Comparison of ENCODE assay signal across 16 cellular contexts in genomic region chr13:99991013-99991805, GRCh38. TPM values are rescaled to one million over a fixed set of nuclear protein-coding genes. Genes with fewer than 3 reads are reported as not detected.
DNase-seq lines count a peak whose midpoint lies in the region; ATAC-seq, FAIRE-seq and TF ChIP-seq lines count a peak whose summit lies in the region.
"Had no signal": no experiment of that assay in that cellular context is flagged by ENCODE, and none has a peak within 500 bp of the region (broad histone marks: within the 10 kb centered on the region; RNA-seq: fewer than 3 reads in every experiment).

No MANE protein-coding gene starts in this region.

- in situ Hi-C loops in astrocyte of the spinal cord (cut with HindIII; ENCODE audit: low sequenced_read_pairs) = no loop called here

- DNase-seq in activated T-cell treated with anti-CD3 and anti-CD28 coated beads, Interleukin-2, amount 50 U/mL, for 72 hours = no peak
- DNase-seq in activated T-cell treated with anti-CD3 and anti-CD28 coated beads, Interleukin-2, amount 50 U/mL, for 24 hours = no peak
- DNase-seq in astrocyte of the spinal cord (ENCODE audit: low read depth, low spot score) (peak; percentile 56), type B pancreatic cell (ENCODE audit: extremely low spot score, unreplicated experiment) (peak; percentile 74), coronary artery (ENCODE audit: low spot score) (no peak), small intestine (no peak), NCI-H128 (lab: John Stamatoyannopoulos, UW; ENCODE audit: unreplicated experiment) (no peak)
- DNase-seq: activated naive CD4-positive, alpha-beta T cell treated with anti-CD3 and anti-CD28 coated beads, Interleukin-2, amount 50 U/mL, for 16 hours; Caco-2; mammary epithelial cell; ovary had no signal

- peaks cover 2 to 7% of the 10 kb centered on the region in 2 donors for H3K36me3 Mint-ChIP-seq in activated T-cell treated with anti-CD3 and anti-CD28 coated beads, Interleukin-2, amount 50 U/mL, for 72 hours (ENCODE audit: insufficient read depth in 2 of 2)
- no peaks in the 10 kb centered on the region for H3K36me3 Mint-ChIP-seq in activated T-cell treated with anti-CD3 and anti-CD28 coated beads, Interleukin-2, amount 50 U/mL, for 24 hours (ENCODE audit: low read depth)
- H3K36me3 Mint-ChIP-seq in type B pancreatic cell = peaks cover 6% of the 10 kb centered on the region

- H3K27me3 Mint-ChIP-seq in activated T-cell treated with anti-CD3 and anti-CD28 coated beads, Interleukin-2, amount 50 U/mL, for 72 hours (ENCODE audit: low read depth) = peaks cover 97% of the 10 kb centered on the region
- peaks cover 99% of the 10 kb centered on the region for H3K27me3 Mint-ChIP-seq in activated T-cell treated with anti-CD3 and anti-CD28 coated beads, Interleukin-2, amount 50 U/mL, for 24 hours
- peaks cover 99% of the 10 kb centered on the region for H3K27me3 Mint-ChIP-seq in type B pancreatic cell

- H3K27ac Mint-ChIP-seq in activated T-cell treated with anti-CD3 and anti-CD28 coated beads, Interleukin-2, amount 50 U/mL, for 72 hours = no peak overlapping the region
- H3K27ac Mint-ChIP-seq in activated T-cell treated with anti-CD3 and anti-CD28 coated beads, Interleukin-2, amount 50 U/mL, for 24 hours = no peak overlapping the region
- H3K27ac Mint-ChIP-seq in type B pancreatic cell = peak overlapping the region; percentile 78
- H3K27ac Mint-ChIP-seq: dendritic cell treated with granulocyte-macrophage colony-stimulating factor and Interleukin-4, amounts not matched to agents 40 ng/mL and 50 ng/mL, for 4 days had no signal

- peak in 1 of 2 donors; percentile 17 for ATAC-seq in activated T-cell treated with anti-CD3 and anti-CD28 coated beads, Interleukin-2, amount 50 U/mL, for 72 hours (replicated peaks in 1 of 2)

- peaks cover 38% of the 10 kb centered on the region for H3K4me1 Mint-ChIP-seq in activated T-cell treated with anti-CD3 and anti-CD28 coated beads, Interleukin-2, amount 50 U/mL, for 72 hours (ENCODE audit: low read depth)
- H3K4me1 Mint-ChIP-seq in activated T-cell treated with anti-CD3 and anti-CD28 coated beads, Interleukin-2, amount 50 U/mL, for 24 hours (ENCODE audit: low read depth) = peaks cover 25% of the 10 kb centered on the region
- H3K4me1 Mint-ChIP-seq in type B pancreatic cell (ENCODE audit: unreplicated experiment) = peaks cover 13% of the 10 kb centered on the region

- H3K9me3 ChIP-seq in small intestine (ENCODE audit: control insufficient read depth, low read depth) = no peaks in the 10 kb centered on the region
- H3K9me3 ChIP-seq: ovary, suprapubic skin had no signal

- H3K27me3 ChIP-seq in layer of hippocampus (ENCODE audit: control insufficient read depth, insufficient read depth, low read length) = peaks cover 23% of the 10 kb centered on the region
- H3K27me3 ChIP-seq in small intestine (ENCODE audit: control insufficient read depth in 2 of 2, insufficient read depth in 2 of 2, low read length in 2 of 2) = peaks cover 10 to 67% of the 10 kb centered on the region in 2 donors
- H3K27me3 ChIP-seq: ovary had no signal

- peak overlapping the region; percentile 40 to 69 for H3K4me3 Mint-ChIP-seq in activated T-cell treated with anti-CD3 and anti-CD28 coated beads, Interleukin-2, amount 50 U/mL, for 72 hours
- no peak overlapping the region for H3K4me3 Mint-ChIP-seq in activated T-cell treated with anti-CD3 and anti-CD28 coated beads, Interleukin-2, amount 50 U/mL, for 24 hours
- peak overlapping the region; percentile 60 for H3K4me3 Mint-ChIP-seq in type B pancreatic cell

- no peak overlapping the region for H3K4me3 ChIP-seq in astrocyte of the spinal cord (ENCODE audit: low read depth, low read length)
- H3K4me3 ChIP-seq in coronary artery = no peak overlapping the region
- H3K4me3 ChIP-seq in small intestine (ENCODE audit: low read depth in 1 of 2, low read length in 2 of 2) = no peak overlapping the region
- H3K4me3 ChIP-seq: ovary had no signal

- H3K36me3 ChIP-seq in small intestine (ENCODE audit: control insufficient read depth in 2 of 2, insufficient read depth in 2 of 2, low read length in 2 of 2) = no peaks in the 10 kb centered on the region
- H3K36me3 ChIP-seq: ovary, suprapubic skin had no signal

- TF ChIP-seq CTCF in astrocyte of the spinal cord (IDR thresholded peaks at IDR 0.05; ENCODE audit: low read depth, low read length) (no peak), type B pancreatic cell (conservative IDR thresholded peaks at IDR 0.05) (no peak), coronary artery (IDR thresholded peaks at IDR 0.05) (no peak)

- FAIRE-seq in small intestine (lab: Jason Lieb, UNC) = no peak

- H3K27ac ChIP-seq in layer of hippocampus (ENCODE audit: low read depth, low read length) = peak overlapping the region; percentile 80
- no peak overlapping the region for H3K27ac ChIP-seq in coronary artery
- H3K27ac ChIP-seq in small intestine (ENCODE audit: low read depth in 1 of 2, low read length in 1 of 2) = no peak overlapping the region
- H3K27ac ChIP-seq: HL-60, ovary, suprapubic skin had no signal

- 8 to 12% (median 10%) methylated on average over 29 to 34 of the region's 34 CpGs for WGBS in small intestine, 3 donors

- peaks cover 0 to 2% of the 10 kb centered on the region in 2 donors for H3K9me3 Mint-ChIP-seq in activated T-cell treated with anti-CD3 and anti-CD28 coated beads, Interleukin-2, amount 50 U/mL, for 72 hours
- H3K9me3 Mint-ChIP-seq in activated T-cell treated with anti-CD3 and anti-CD28 coated beads, Interleukin-2, amount 50 U/mL, for 24 hours = peaks cover 3% of the 10 kb centered on the region
- H3K9me3 Mint-ChIP-seq in type B pancreatic cell = no peaks in the 10 kb centered on the region
- H3K9me3 Mint-ChIP-seq: dendritic cell treated with granulocyte-macrophage colony-stimulating factor and Interleukin-4, amounts not matched to agents 40 ng/mL and 50 ng/mL, for 4 days had no signal

- H3K4me1 ChIP-seq in small intestine (ENCODE audit: control insufficient read depth in 2 of 2, insufficient read depth in 1 of 2, low read depth in 1 of 2, low read length in 1 of 2) = peaks cover 0 to 2% of the 10 kb centered on the region in 2 donors
- H3K4me1 ChIP-seq: Caco-2 had no signal

RNA-seq across cellular contexts. Expression of gene ZIC2, which starts 9.6 kb away (rescaled TPM):
- total RNA-seq in activated T-cell treated with anti-CD3 and anti-CD28 coated beads, Interleukin-2, amount 50 U/mL, for 72 hours = under 1 TPM in 1 of 2 donors, not detected in 1; 0.25 TPM
- total RNA-seq in type B pancreatic cell (ENCODE audit: low replicate concordance) = 0.59 and 129 TPM in 2 replicates
- polyA plus RNA-seq in small intestine = under 1 TPM in 1 of 3 donors, not detected in 2; 0.04 TPM
- total RNA-seq: activated CD8-positive, alpha-beta memory T cell treated with anti-CD3 and anti-CD28 coated beads for 36 hours; suprapubic skin had no signal

RNA-seq across cellular contexts. Expression of gene ZIC5, which starts 19.6 kb away (rescaled TPM):
- total RNA-seq in activated T-cell treated with anti-CD3 and anti-CD28 coated beads, Interleukin-2, amount 50 U/mL, for 72 hours = not detected
- 0.05 and 15.1 TPM in 2 replicates for total RNA-seq in type B pancreatic cell (ENCODE audit: low replicate concordance)
- under 1 TPM in 1 of 3 donors, not detected in 2; 0.01 TPM for polyA plus RNA-seq in small intestine
- total RNA-seq: activated CD8-positive, alpha-beta memory T cell treated with anti-CD3 and anti-CD28 coated beads for 36 hours; mammary epithelial cell; suprapubic skin had no signal
- polyA plus RNA-seq: mammary epithelial cell, ovary had no signal

Comparison
In these comparisons a context has a peak if more than half of its experiments do, and no peak if none do; other contexts are left out.
1. DNase-seq: peak in astrocyte of the spinal cord (single experiment) and type B pancreatic cell (single experiment); none in activated T-cell treated with anti-CD3 and anti-CD28 coated beads, Interleukin-2, amount 50 U/mL, for 72 hours (0 of 2), activated T-cell treated with anti-CD3 and anti-CD28 coated beads, Interleukin-2, amount 50 U/mL, for 24 hours (single experiment), coronary artery (single experiment), small intestine (single experiment) and NCI-H128 (single experiment).